ENCODE assay signal across 26 cellular contexts in the genomic region with DNA sequence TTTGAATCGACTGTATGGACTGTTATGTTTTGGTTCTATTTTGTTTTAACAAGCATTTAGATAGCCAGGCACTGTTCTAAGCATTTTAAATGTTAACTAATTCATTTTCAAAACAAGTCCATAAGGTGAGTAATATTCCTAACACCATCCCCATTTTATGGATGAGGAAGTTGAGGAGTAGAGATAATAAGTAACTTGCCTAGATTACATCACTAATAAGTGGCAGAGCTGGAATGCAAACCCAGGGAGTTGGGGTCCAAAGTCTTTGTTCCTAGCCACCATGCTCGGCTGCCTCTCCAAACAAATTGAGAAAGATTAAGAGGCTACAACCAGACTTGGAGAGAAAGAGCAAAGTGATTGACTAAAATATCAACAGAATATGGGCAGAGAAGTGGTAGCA. TPM values are rescaled to one million over a fixed set of nuclear protein-coding genes. Genes with fewer than 3 reads are reported as not detected.
A peak's percentile ranks its signal among the peaks of the same experiment; 100 is the strongest.
DNase-seq lines count a peak whose midpoint lies in the region; ATAC-seq, FAIRE-seq and TF ChIP-seq lines count a peak whose summit lies in the region.
"Had no signal": no experiment of that assay in that cellular context is flagged by ENCODE, and none has a peak within 500 bp of the region (broad histone marks: within the 10 kb centered on the region; RNA-seq: fewer than 3 reads in every experiment).

No MANE protein-coding gene starts in this region.

- peak; percentile 58 for DNase-seq in HK-2 (ENCODE audit: unreplicated experiment)
- DNase-seq in kidney: no peak
- no peak for DNase-seq in NCI-H2196 treated with DMSO at 0.1 percent for 48 hours (lab: John Stamatoyannopoulos, UW; ENCODE audit: unreplicated experiment)
- no peak for DNase-seq in NK-92 treated with Interleukin-12 subunit alpha and Interleukin-12 subunit beta, amount 100 ng/mL, for 24 hours (lab: John Stamatoyannopoulos, UW)
- no peak for DNase-seq in stimulated activated naive B cell treated with anti-CD40 and anti-IgM and Interleukin-4, amounts not matched to agents 10 μg/mL and 1 μg/mL and 100 μg/mL, for 72 hours
- no peak for DNase-seq in natural killer cell treated with Interleukin-12 subunit alpha and Interleukin-12 subunit beta and Interleukin-15 and Interleukin-18, amount 100 ng/mL, for 72 hours (ENCODE audit: low spot score)
- DNase-seq: CD4-positive, CD25-positive, alpha-beta regulatory T cell; DMS79; EL; GDM1; KBM-7; MV-4-11; NCI-H1105; NCI-H1436 treated with DMSO at 0.1 percent for 48 hours; NCI-H187 treated with DMSO at 0.1 percent for 48 hours; NCI-H446 treated with DMSO at 0.1 percent for 48 hours; NCI-H526; NCI-H82; PC-9; RPMI8226; SHP77 had no signal

- peak; percentile 68 for FAIRE-seq in kidney (lab: Jason Lieb, UNC)
- FAIRE-seq: A204.1, GM12878 had no signal

- H3K4me3 Mint-ChIP-seq in stimulated activated naive B cell treated with anti-CD40 and anti-IgM and Interleukin-4, amounts not matched to agents 10 μg/mL and 1 μg/mL and 100 μg/mL, for 72 hours: no peak overlapping the region
- no peak overlapping the region for H3K4me3 Mint-ChIP-seq in natural killer cell treated with Interleukin-12 subunit alpha and Interleukin-12 subunit beta and Interleukin-15 and Interleukin-18, amount 100 ng/mL, for 72 hours
- H3K4me3 Mint-ChIP-seq: CD4-positive, CD25-positive, alpha-beta regulatory T cell had no signal

- H3K4me1 Mint-ChIP-seq in stimulated activated naive B cell treated with anti-CD40 and anti-IgM and Interleukin-4, amounts not matched to agents 10 μg/mL and 1 μg/mL and 100 μg/mL, for 72 hours: no peaks in the 10 kb centered on the region
- no peaks in the 10 kb centered on the region for H3K4me1 Mint-ChIP-seq in natural killer cell treated with Interleukin-12 subunit alpha and Interleukin-12 subunit beta and Interleukin-15 and Interleukin-18, amount 100 ng/mL, for 72 hours (ENCODE audit: low read depth in 2 of 2)
- H3K4me1 Mint-ChIP-seq: CD4-positive, CD25-positive, alpha-beta regulatory T cell had no signal

- no peak overlapping the region for H3K9ac ChIP-seq in kidney (ENCODE audit: low read length in 2 of 2)
- H3K9ac ChIP-seq in liver (ENCODE audit: low read depth in 1 of 2, low read length in 2 of 2): no peak overlapping the region
- H3K9ac ChIP-seq: BLaER1 had no signal

- 67% methylated on average over 2 of the region's 2 CpGs for WGBS in liver

- intact Hi-C loops in kidney (cut with DNase I): no loop called here

- ATAC-seq in stimulated activated naive B cell treated with anti-CD40 and anti-IgM and Interleukin-4, amounts not matched to agents 10 μg/mL and 1 μg/mL and 100 μg/mL, for 72 hours (replicated peaks): no peak
- no peak for ATAC-seq in natural killer cell treated with Interleukin-12 subunit alpha and Interleukin-12 subunit beta and Interleukin-15 and Interleukin-18, amount 100 ng/mL, for 72 hours
- ATAC-seq: GM12878 had no signal

- peaks cover 0 to 3% of the 10 kb centered on the region in 2 donors for H3K36me3 Mint-ChIP-seq in stimulated activated naive B cell treated with anti-CD40 and anti-IgM and Interleukin-4, amounts not matched to agents 10 μg/mL and 1 μg/mL and 100 μg/mL, for 72 hours
- peaks cover 7% of the 10 kb centered on the region for H3K36me3 Mint-ChIP-seq in natural killer cell treated with Interleukin-12 subunit alpha and Interleukin-12 subunit beta and Interleukin-15 and Interleukin-18, amount 100 ng/mL, for 72 hours
- H3K36me3 Mint-ChIP-seq: CD4-positive, CD25-positive, alpha-beta regulatory T cell had no signal

- H3K9me3 ChIP-seq in kidney (ENCODE audit: control insufficient read depth in 1 of 2, low read length in 2 of 2) (no peaks in the 10 kb centered on the region), liver (ENCODE audit: control insufficient read depth in 4 of 4, low read length in 3 of 4) (no peaks in the 10 kb centered on the region)
- H3K9me3 ChIP-seq: BLaER1 had no signal

- TF ChIP-seq CTCF in kidney (IDR thresholded peaks at IDR 0.05; ENCODE audit: borderline replicate concordance, extremely low read depth, insufficient read depth) (no peak), liver (IDR thresholded peaks at IDR 0.05; ENCODE audit: low read depth, low read length, missing input control) (no peak)

- H3K36me3 ChIP-seq in kidney (ENCODE audit: control insufficient read depth in 1 of 2, insufficient read depth in 2 of 2, low read length in 2 of 2): no peaks in the 10 kb centered on the region
- H3K36me3 ChIP-seq in liver (ENCODE audit: control insufficient read depth in 4 of 4, insufficient read depth in 3 of 4, low read depth in 1 of 4, low read length in 3 of 4): no peaks in the 10 kb centered on the region
- H3K36me3 ChIP-seq: BLaER1 had no signal

- H3K27me3 Mint-ChIP-seq in stimulated activated naive B cell treated with anti-CD40 and anti-IgM and Interleukin-4, amounts not matched to agents 10 μg/mL and 1 μg/mL and 100 μg/mL, for 72 hours: peaks cover 0 to 28% of the 10 kb centered on the region in 2 donors
- H3K27me3 Mint-ChIP-seq in natural killer cell treated with Interleukin-12 subunit alpha and Interleukin-12 subunit beta and Interleukin-15 and Interleukin-18, amount 100 ng/mL, for 72 hours: peaks cover 26 to 32% of the 10 kb centered on the region in 2 donors

- no peaks in the 10 kb centered on the region for H3K9me3 Mint-ChIP-seq in stimulated activated naive B cell treated with anti-CD40 and anti-IgM and Interleukin-4, amounts not matched to agents 10 μg/mL and 1 μg/mL and 100 μg/mL, for 72 hours
- no peaks in the 10 kb centered on the region for H3K9me3 Mint-ChIP-seq in natural killer cell treated with Interleukin-12 subunit alpha and Interleukin-12 subunit beta and Interleukin-15 and Interleukin-18, amount 100 ng/mL, for 72 hours

- H3K4me1 ChIP-seq in kidney (ENCODE audit: control insufficient read depth in 1 of 2, insufficient read depth in 1 of 2, low read depth in 1 of 2, low read length in 2 of 2) (peaks cover 2 to 18% of the 10 kb centered on the region in 2 donors), liver (ENCODE audit: control insufficient read depth in 4 of 4, insufficient read depth in 4 of 4, low read length in 3 of 4) (no peaks in the 10 kb centered on the region)
- H3K4me1 ChIP-seq: BLaER1 had no signal

- no peak overlapping the region for H3K27ac Mint-ChIP-seq in stimulated activated naive B cell treated with anti-CD40 and anti-IgM and Interleukin-4, amounts not matched to agents 10 μg/mL and 1 μg/mL and 100 μg/mL, for 72 hours
- H3K27ac Mint-ChIP-seq in natural killer cell treated with Interleukin-12 subunit alpha and Interleukin-12 subunit beta and Interleukin-15 and Interleukin-18, amount 100 ng/mL, for 72 hours: no peak overlapping the region
- H3K27ac Mint-ChIP-seq: CD4-positive, CD25-positive, alpha-beta regulatory T cell had no signal

- no peak overlapping the region for H3K4me3 ChIP-seq in kidney (ENCODE audit: low read length in 2 of 2)
- H3K4me3 ChIP-seq in liver (ENCODE audit: low read depth in 1 of 3, low read length in 3 of 3): no peak overlapping the region
- H3K4me3 ChIP-seq: BLaER1, GM12878, PC-9 had no signal

- no peak for TF ChIP-seq RAD21 in liver (IDR thresholded peaks at IDR 0.05)

- no peaks in the 10 kb centered on the region for H3K27me3 ChIP-seq in liver (ENCODE audit: control insufficient read depth in 4 of 4, insufficient read depth in 4 of 4, low read length in 3 of 4)
- H3K27me3 ChIP-seq: BLaER1 had no signal

- peak overlapping the region in 1 of 2 donors; percentile 30 for H3K27ac ChIP-seq in kidney (ENCODE audit: low read depth in 2 of 2, low read length in 2 of 2)
- H3K27ac ChIP-seq in liver (ENCODE audit: low read depth in 1 of 2, low read length in 2 of 2): no peak overlapping the region
- H3K27ac ChIP-seq: BLaER1, HL-60, PC-9 had no signal

TF ChIP-seq in liver, 16 proteins besides CTCF, POLR2A, EP300 and RAD21:
- TF ChIP-seq HNF4A (conservative IDR thresholded peaks at IDR 0.05): peak; percentile 13 to 65
- TF ChIP-seq NR2F2 (IDR thresholded peaks at IDR 0.05): no peak
- TF ChIP-seq TAF1 (conservative IDR thresholded peaks at IDR 0.05): no peak
- no peak for TF ChIP-seq FOXA1 (IDR thresholded peaks at IDR 0.05)
TF ChIP-seq in liver: peak in this region for 1.

RNA-seq across cellular contexts. Expression of a gene that starts 12.6 kb away (rescaled TPM):
- total RNA-seq in kidney (13.8 TPM), liver (10 to 100 TPM; 45.6 to 99.8 TPM)
- polyA plus RNA-seq in kidney (ENCODE audit: insufficient read depth, low read depth, low replicate concordance) (3.1 TPM), liver (100 to 1,000 TPM in 1 of 2 donors, 10 to 100 TPM in 1; 42.0 to 103 TPM)
- 1 to 10 TPM; 1.5 to 3.3 TPM for total RNA-seq in natural killer cell treated with Interleukin-12 subunit alpha and Interleukin-12 subunit beta and Interleukin-15 and Interleukin-18, amount 100 ng/mL, for 72 hours

RNA-seq across cellular contexts. Expression of a gene that starts 12.6 kb away (rescaled TPM):
- 160 TPM for total RNA-seq in kidney
- polyA plus RNA-seq in kidney (ENCODE audit: insufficient read depth, low read depth, low replicate concordance): 67.6 TPM
- total RNA-seq in liver: 10 to 100 TPM; 33.5 to 39.2 TPM
- polyA plus RNA-seq in liver: 10 to 100 TPM; 23.6 to 43.4 TPM
- total RNA-seq in natural killer cell treated with Interleukin-12 subunit alpha and Interleukin-12 subunit beta and Interleukin-15 and Interleukin-18, amount 100 ng/mL, for 72 hours: 10 to 100 TPM; 24.2 to 40.4 TPM
